1 cellular context compared by ENCODE assay signal in the genomic region with DNA sequence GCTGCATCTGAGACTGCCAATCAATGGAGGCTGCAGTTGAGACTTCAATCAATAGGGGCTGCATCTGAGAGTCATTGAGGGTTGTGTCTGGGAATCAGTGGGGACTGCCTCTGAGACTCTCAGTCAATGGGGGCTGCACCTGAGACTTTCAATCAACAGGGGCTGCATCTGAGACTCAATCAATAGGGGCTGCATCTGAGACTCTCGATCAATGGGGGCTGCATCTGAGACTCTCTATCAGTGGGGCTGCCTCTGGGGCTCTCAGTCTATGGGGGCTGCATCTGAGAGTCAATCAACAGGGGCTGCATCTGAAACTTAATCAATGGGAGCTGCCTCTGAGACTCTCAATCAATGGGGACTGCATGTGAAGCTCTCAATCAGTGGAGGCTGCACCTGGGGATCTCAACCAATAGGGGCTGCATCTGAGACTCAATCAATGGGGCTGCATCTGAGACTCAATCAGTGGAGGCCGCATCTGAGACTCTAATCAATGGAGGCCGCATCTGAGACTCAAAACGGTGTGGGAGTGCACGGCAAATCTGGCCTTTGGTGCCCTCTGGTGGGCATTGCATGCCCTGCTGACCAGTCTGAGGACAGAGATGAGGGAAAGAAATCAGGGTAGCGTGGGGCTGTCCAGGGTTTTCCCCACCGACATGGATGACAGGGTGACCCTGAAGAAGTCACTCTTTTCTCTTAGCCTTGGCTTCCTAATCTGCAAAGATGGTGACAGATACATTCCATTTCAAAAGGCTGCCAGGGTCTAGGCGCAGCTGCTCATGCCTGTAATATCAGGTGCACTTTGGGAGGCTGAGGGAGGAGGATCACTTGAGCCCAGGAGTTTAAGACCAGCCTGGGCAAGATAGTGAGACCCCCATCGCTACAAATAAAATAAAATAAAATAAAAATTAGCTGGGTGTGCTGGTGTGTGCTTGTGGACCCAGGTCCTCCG.
TF ChIP-seq lines count a peak whose summit lies in the region.

No MANE protein-coding gene starts in this region.

TF ChIP-seq in K562, 482 proteins besides CTCF, POLR2A, EP300 and RAD21 (continued from another document and continues in another):
- TF ChIP-seq, protein P1, sequence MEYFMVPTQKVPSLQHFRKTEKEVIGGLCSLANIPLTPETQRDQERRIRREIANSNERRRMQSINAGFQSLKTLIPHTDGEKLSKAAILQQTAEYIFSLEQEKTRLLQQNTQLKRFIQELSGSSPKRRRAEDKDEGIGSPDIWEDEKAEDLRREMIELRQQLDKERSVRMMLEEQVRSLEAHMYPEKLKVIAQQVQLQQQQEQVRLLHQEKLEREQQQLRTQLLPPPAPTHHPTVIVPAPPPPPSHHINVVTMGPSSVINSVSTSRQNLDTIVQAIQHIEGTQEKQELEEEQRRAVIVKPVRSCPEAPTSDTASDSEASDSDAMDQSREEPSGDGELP (CRISPR knock-in tag; IDR thresholded peaks at IDR 0.05; ENCODE audit: borderline replicate concordance) = peak; percentile 56; the same call in 1 of the 2 replicates
- TF ChIP-seq, protein P2, sequence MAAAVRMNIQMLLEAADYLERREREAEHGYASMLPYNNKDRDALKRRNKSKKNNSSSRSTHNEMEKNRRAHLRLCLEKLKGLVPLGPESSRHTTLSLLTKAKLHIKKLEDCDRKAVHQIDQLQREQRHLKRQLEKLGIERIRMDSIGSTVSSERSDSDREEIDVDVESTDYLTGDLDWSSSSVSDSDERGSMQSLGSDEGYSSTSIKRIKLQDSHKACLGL (CRISPR knock-in tag; IDR thresholded peaks at IDR 0.05; ENCODE audit: borderline replicate concordance, poor library complexity, severe bottlenecking) = no peak
- TF ChIP-seq U2AF2 (optimal IDR thresholded peaks at IDR 0.05; ENCODE audit: low read depth, low read length) (no peak), STAG1 (CRISPR knock-in tag; IDR thresholded peaks at IDR 0.05; ENCODE audit: borderline replicate concordance) (peak; percentile 75; the same call in 1 of the 2 replicates), ZKSCAN8 (CRISPR knock-in tag; IDR thresholded peaks at IDR 0.05) (no peak), ARID2 (IDR thresholded peaks at IDR 0.05) (peak; percentile 74), ZNF436 (CRISPR knock-in tag; IDR thresholded peaks at IDR 0.05) (no peak), RBM39 (optimal IDR thresholded peaks at IDR 0.05; ENCODE audit: low read depth, low read length) (no peak), ZBTB7A (IDR thresholded peaks at IDR 0.05; ENCODE audit: borderline replicate concordance, control insufficient read depth, low read depth, low read length) (no peak), SRSF1 (IDR thresholded peaks at IDR 0.05; ENCODE audit: low read depth, low read length) (no peak), NR0B1 (IDR thresholded peaks at IDR 0.05; ENCODE audit: partially characterized antibody) (no peak), CLOCK (CRISPR knock-in tag; IDR thresholded peaks at IDR 0.05; ENCODE audit: borderline replicate concordance) (no peak), ZNF395 (CRISPR knock-in tag; IDR thresholded peaks at IDR 0.05) (no peak), ZNF518B (CRISPR knock-in tag; IDR thresholded peaks at IDR 0.05) (no peak), ARID1B (IDR thresholded peaks at IDR 0.05) (no peak), ERF (CRISPR knock-in tag; IDR thresholded peaks at IDR 0.05) (no peak), ID3 (CRISPR knock-in tag; IDR thresholded peaks at IDR 0.05) (no peak), ID3 (tag; IDR thresholded peaks at IDR 0.05) (no peak), ILF3 (IDR thresholded peaks at IDR 0.05; ENCODE audit: borderline replicate concordance) (no peak), ATF7 (IDR thresholded peaks at IDR 0.05) (no peak), RCOR1 (IDR thresholded peaks at IDR 0.05; ENCODE audit: borderline replicate concordance in 1 of 2, low read depth in 2 of 2, low read length in 2 of 2) (peak in 1 of 2 experiments; percentile 30; a peak in 1 of 4 replicates), ZNF668 (CRISPR knock-in tag; IDR thresholded peaks at IDR 0.05) (no peak), SRSF3 (IDR thresholded peaks at IDR 0.05; ENCODE audit: insufficient read depth, low read length) (no peak), TEAD4 (IDR thresholded peaks at IDR 0.05; ENCODE audit: low read length) (no peak), TEAD4 (CRISPR knock-in tag; IDR thresholded peaks at IDR 0.05; ENCODE audit: borderline replicate concordance) (no peak), ZNF165 (CRISPR knock-in tag; IDR thresholded peaks at IDR 0.05; ENCODE audit: borderline replicate concordance) (no peak), CTBP1 (IDR thresholded peaks at IDR 0.05; ENCODE audit: borderline replicate concordance) (peak; percentile 29; the same call in 1 of the 2 replicates), ZNF263 (CRISPR knock-in tag; IDR thresholded peaks at IDR 0.05; ENCODE audit: borderline replicate concordance) (peak; percentile 23; the same call in 1 of the 2 replicates), ZNF121 (CRISPR knock-in tag; conservative IDR thresholded peaks at IDR 0.05) (no peak), COPS2 (conservative IDR thresholded peaks at IDR 0.05) (no peak), ZNF316 (IDR thresholded peaks at IDR 0.05) (no peak), YY1 (IDR thresholded peaks at IDR 0.05; ENCODE audit: borderline replicate concordance in 1 of 3, control insufficient read depth in 1 of 3, extremely low read depth in 1 of 3, insufficient read depth in 3 of 3, insufficient read length in 1 of 3, insufficient replicate concordance in 2 of 3, low read depth in 1 of 3, low read length in 2 of 3) (peak in 1 of 3 experiments; percentile 39), JUND (IDR thresholded peaks at IDR 0.05; ENCODE audit: borderline replicate concordance, low read depth, low read length) (no peak), JUND (tag; IDR thresholded peaks at IDR 0.05; ENCODE audit: borderline replicate concordance, low read depth, low read length) (no peak)
- TF ChIP-seq, protein P3, sequence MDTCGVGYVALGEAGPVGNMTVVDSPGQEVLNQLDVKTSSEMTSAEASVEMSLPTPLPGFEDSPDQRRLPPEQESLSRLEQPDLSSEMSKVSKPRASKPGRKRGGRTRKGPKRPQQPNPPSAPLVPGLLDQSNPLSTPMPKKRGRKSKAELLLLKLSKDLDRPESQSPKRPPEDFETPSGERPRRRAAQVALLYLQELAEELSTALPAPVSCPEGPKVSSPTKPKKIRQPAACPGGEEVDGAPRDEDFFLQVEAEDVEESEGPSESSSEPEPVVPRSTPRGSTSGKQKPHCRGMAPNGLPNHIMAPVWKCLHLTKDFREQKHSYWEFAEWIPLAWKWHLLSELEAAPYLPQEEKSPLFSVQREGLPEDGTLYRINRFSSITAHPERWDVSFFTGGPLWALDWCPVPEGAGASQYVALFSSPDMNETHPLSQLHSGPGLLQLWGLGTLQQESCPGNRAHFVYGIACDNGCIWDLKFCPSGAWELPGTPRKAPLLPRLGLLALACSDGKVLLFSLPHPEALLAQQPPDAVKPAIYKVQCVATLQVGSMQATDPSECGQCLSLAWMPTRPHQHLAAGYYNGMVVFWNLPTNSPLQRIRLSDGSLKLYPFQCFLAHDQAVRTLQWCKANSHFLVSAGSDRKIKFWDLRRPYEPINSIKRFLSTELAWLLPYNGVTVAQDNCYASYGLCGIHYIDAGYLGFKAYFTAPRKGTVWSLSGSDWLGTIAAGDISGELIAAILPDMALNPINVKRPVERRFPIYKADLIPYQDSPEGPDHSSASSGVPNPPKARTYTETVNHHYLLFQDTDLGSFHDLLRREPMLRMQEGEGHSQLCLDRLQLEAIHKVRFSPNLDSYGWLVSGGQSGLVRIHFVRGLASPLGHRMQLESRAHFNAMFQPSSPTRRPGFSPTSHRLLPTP (IDR thresholded peaks at IDR 0.05; ENCODE audit: borderline replicate concordance, extremely low read depth, insufficient read length) = no peak
- TF ChIP-seq, protein P4, sequence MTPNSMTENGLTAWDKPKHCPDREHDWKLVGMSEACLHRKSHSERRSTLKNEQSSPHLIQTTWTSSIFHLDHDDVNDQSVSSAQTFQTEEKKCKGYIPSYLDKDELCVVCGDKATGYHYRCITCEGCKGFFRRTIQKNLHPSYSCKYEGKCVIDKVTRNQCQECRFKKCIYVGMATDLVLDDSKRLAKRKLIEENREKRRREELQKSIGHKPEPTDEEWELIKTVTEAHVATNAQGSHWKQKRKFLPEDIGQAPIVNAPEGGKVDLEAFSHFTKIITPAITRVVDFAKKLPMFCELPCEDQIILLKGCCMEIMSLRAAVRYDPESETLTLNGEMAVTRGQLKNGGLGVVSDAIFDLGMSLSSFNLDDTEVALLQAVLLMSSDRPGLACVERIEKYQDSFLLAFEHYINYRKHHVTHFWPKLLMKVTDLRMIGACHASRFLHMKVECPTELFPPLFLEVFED (CRISPR knock-in tag; conservative IDR thresholded peaks at IDR 0.05) = no peak
- TF ChIP-seq, protein P5, sequence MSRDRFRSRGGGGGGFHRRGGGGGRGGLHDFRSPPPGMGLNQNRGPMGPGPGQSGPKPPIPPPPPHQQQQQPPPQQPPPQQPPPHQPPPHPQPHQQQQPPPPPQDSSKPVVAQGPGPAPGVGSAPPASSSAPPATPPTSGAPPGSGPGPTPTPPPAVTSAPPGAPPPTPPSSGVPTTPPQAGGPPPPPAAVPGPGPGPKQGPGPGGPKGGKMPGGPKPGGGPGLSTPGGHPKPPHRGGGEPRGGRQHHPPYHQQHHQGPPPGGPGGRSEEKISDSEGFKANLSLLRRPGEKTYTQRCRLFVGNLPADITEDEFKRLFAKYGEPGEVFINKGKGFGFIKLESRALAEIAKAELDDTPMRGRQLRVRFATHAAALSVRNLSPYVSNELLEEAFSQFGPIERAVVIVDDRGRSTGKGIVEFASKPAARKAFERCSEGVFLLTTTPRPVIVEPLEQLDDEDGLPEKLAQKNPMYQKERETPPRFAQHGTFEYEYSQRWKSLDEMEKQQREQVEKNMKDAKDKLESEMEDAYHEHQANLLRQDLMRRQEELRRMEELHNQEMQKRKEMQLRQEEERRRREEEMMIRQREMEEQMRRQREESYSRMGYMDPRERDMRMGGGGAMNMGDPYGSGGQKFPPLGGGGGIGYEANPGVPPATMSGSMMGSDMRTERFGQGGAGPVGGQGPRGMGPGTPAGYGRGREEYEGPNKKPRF (IDR thresholded peaks at IDR 0.05; ENCODE audit: low read depth, low read length) = no peak
